ENCODE assay signal across 8 cellular contexts in genomic region chr9:128275198-128276007, GRCh38. TPM values are rescaled to one million over a fixed set of nuclear protein-coding genes. Genes with fewer than 3 reads are reported as not detected.
DNase-seq lines count a peak whose midpoint lies in the region; ATAC-seq, FAIRE-seq and TF ChIP-seq lines count a peak whose summit lies in the region.

A gene with protein sequence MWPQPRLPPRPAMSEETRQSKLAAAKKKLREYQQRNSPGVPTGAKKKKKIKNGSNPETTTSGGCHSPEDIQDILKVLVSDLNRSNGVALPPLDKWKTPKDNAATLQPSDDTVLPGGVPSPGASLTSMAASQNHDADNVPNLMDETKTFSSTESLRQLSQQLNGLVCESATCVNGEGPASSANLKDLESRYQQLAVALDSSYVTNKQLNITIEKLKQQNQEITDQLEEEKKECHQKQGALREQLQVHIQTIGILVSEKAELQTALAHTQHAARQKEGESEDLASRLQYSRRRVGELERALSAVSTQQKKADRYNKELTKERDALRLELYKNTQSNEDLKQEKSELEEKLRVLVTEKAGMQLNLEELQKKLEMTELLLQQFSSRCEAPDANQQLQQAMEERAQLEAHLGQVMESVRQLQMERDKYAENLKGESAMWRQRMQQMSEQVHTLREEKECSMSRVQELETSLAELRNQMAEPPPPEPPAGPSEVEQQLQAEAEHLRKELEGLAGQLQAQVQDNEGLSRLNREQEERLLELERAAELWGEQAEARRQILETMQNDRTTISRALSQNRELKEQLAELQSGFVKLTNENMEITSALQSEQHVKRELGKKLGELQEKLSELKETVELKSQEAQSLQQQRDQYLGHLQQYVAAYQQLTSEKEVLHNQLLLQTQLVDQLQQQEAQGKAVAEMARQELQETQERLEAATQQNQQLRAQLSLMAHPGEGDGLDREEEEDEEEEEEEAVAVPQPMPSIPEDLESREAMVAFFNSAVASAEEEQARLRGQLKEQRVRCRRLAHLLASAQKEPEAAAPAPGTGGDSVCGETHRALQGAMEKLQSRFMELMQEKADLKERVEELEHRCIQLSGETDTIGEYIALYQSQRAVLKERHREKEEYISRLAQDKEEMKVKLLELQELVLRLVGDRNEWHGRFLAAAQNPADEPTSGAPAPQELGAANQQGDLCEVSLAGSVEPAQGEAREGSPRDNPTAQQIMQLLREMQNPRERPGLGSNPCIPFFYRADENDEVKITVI (minus strand): TSS chr9:128276007. CDS start chr9:128275976, 31 bp downstream.

- peaks cover 62% of the 10 kb centered on the region for H3K79me2 ChIP-seq in astrocyte (ENCODE audit: insufficient read depth, low read length)

- no peaks in the 10 kb centered on the region for H3K27me3 ChIP-seq in astrocyte (ENCODE audit: insufficient read depth, low read length)

- peak; percentile 44 for ATAC-seq in GM21825 (IDR thresholded peaks at IDR 0.05; ENCODE audit: unreplicated experiment)

- peaks cover 3% of the 10 kb centered on the region for H3K27me3 Mint-ChIP-seq in activated CD4-positive, alpha-beta T cell treated with anti-CD3 and anti-CD28 coated beads, Interleukin-2, amount 10 ng/mL, durations not matched to agents 24 days and 14 days
- no peaks in the 10 kb centered on the region for H3K27me3 Mint-ChIP-seq in astrocyte (ENCODE audit: low read depth, unreplicated experiment)

- peak within 1 kb of the TSS; percentile 93 for H3K4me3 Mint-ChIP-seq in activated CD4-positive, alpha-beta T cell treated with anti-CD3 and anti-CD28 coated beads, Interleukin-2, amount 10 ng/mL, durations not matched to agents 24 days and 14 days
- H3K4me3 Mint-ChIP-seq in astrocyte (ENCODE audit: unreplicated experiment) = peak within 1 kb of the TSS; percentile 99

- peak within 1 kb of the TSS; percentile 100 for H3K9ac ChIP-seq in astrocyte (ENCODE audit: low read length)

- peak within 1 kb of the TSS; percentile 99 for H3K4me2 ChIP-seq in astrocyte (ENCODE audit: low read length)

- H3K36me3 Mint-ChIP-seq in activated CD4-positive, alpha-beta T cell treated with anti-CD3 and anti-CD28 coated beads, Interleukin-2, amount 10 ng/mL, durations not matched to agents 24 days and 14 days (ENCODE audit: low read depth) = peaks cover 30% of the 10 kb centered on the region
- H3K36me3 Mint-ChIP-seq in astrocyte (ENCODE audit: low read depth, unreplicated experiment) = peaks cover 8% of the 10 kb centered on the region

- peak within 1 kb of the TSS; percentile 79 for H2AFZ ChIP-seq in astrocyte (ENCODE audit: low read depth, low read length)

- no peak for TF ChIP-seq CTCF in astrocyte (IDR thresholded peaks at IDR 0.05; ENCODE audit: insufficient read depth, low read depth, low read length)
- TF ChIP-seq CTCF in retinal pigment epithelial cell (conservative IDR thresholded peaks at IDR 0.05; ENCODE audit: low read depth, low read length) = no peak

- intact Hi-C loops in activated CD4-positive, alpha-beta T cell treated with anti-CD3 and anti-CD28 coated beads, Interleukin-2, amount 10 ng/mL, durations not matched to agents 24 days and 14 days (cut with micrococcal nuclease) = loop anchor here (1.0 kb wide), 5 partner anchors 25 to 147 kb away; partner anchors contain the start of gene SLC27A4

- peaks cover 40% of the 10 kb centered on the region for H4K20me1 ChIP-seq in astrocyte (ENCODE audit: insufficient read depth, low read length)

- H3K36me3 ChIP-seq in KOPT-K1 (ENCODE audit: insufficient read depth, low read length) (peaks cover 16% of the 10 kb centered on the region), astrocyte (ENCODE audit: insufficient read depth, low read length) (peaks cover 21% of the 10 kb centered on the region)

- H3K4me3 ChIP-seq in astrocyte (ENCODE audit: insufficient read depth, low read depth, low read length) (peak within 1 kb of the TSS; percentile 92), retinal pigment epithelial cell (ENCODE audit: low read length) (peak within 1 kb of the TSS; percentile 94)

- peaks cover 45% of the 10 kb centered on the region for H3K4me1 Mint-ChIP-seq in activated CD4-positive, alpha-beta T cell treated with anti-CD3 and anti-CD28 coated beads, Interleukin-2, amount 10 ng/mL, durations not matched to agents 24 days and 14 days
- peaks cover 18% of the 10 kb centered on the region for H3K4me1 Mint-ChIP-seq in astrocyte (ENCODE audit: low read depth, unreplicated experiment)

- H3K27ac ChIP-seq in KOPT-K1 (ENCODE audit: low read depth, low read length, poor library complexity, severe bottlenecking) (peak within 1 kb of the TSS; percentile 71), astrocyte (ENCODE audit: low read depth, low read length) (peak within 1 kb of the TSS; percentile 97)

- H3K4me1 ChIP-seq in astrocyte (ENCODE audit: insufficient read depth, low read length) = peaks cover 15% of the 10 kb centered on the region

- FAIRE-seq in astrocyte (lab: Jason Lieb, UNC) = no peak

- DNase-seq in activated CD4-positive, alpha-beta T cell treated with anti-CD3 and anti-CD28 coated beads, Interleukin-2, amount 10 ng/mL, durations not matched to agents 24 days and 14 days = no peak
- DNase-seq in activated CD4-positive, alpha-beta T cell treated with anti-CD3 and anti-CD28 coated beads for 1 hour = no peak
- DNase-seq in astrocyte (ENCODE audit: low read depth) = peak; percentile 67
- DNase-seq in hepatic stellate cell (ENCODE audit: low spot score) = peak; percentile 76
- DNase-seq in retinal pigment epithelial cell (ENCODE audit: low read depth) = no peak
- DNase-seq in cerebellar nuclear complex (lab: John Stamatoyannopoulos, UW) = no peak

- no peaks in the 10 kb centered on the region for H3K9me3 Mint-ChIP-seq in activated CD4-positive, alpha-beta T cell treated with anti-CD3 and anti-CD28 coated beads, Interleukin-2, amount 10 ng/mL, durations not matched to agents 24 days and 14 days
- H3K9me3 Mint-ChIP-seq in astrocyte (ENCODE audit: unreplicated experiment) = no peaks in the 10 kb centered on the region

- H3K9me3 ChIP-seq in KOPT-K1 (ENCODE audit: insufficient read depth, low read length, poor library complexity, severe bottlenecking) (no peaks in the 10 kb centered on the region), astrocyte (ENCODE audit: insufficient read depth, low read depth, low read length) (no peaks in the 10 kb centered on the region)

- peak within 1 kb of the TSS; percentile 95 for H3K27ac Mint-ChIP-seq in activated CD4-positive, alpha-beta T cell treated with anti-CD3 and anti-CD28 coated beads, Interleukin-2, amount 10 ng/mL, durations not matched to agents 24 days and 14 days
- peak within 1 kb of the TSS; percentile 97 for H3K27ac Mint-ChIP-seq in astrocyte (ENCODE audit: unreplicated experiment)

RNA-seq across cellular contexts. Expression of the gene that starts here (rescaled TPM):
- total RNA-seq in activated CD4-positive, alpha-beta T cell treated with anti-CD3 and anti-CD28 coated beads, Interleukin-2, amount 10 ng/mL, durations not matched to agents 24 days and 14 days = 44.1 and 50.4 TPM in 2 replicates
- total RNA-seq in astrocyte = 105 and 117 TPM in 2 replicates

Comparison
In these comparisons a context has a peak if more than half of its experiments do, and no peak if none do; other contexts are left out.
1. DNase-seq: peak in astrocyte (single experiment) and hepatic stellate cell (single experiment); none in activated CD4-positive, alpha-beta T cell treated with anti-CD3 and anti-CD28 coated beads, Interleukin-2, amount 10 ng/mL, durations not matched to agents 24 days and 14 days (single experiment), activated CD4-positive, alpha-beta T cell treated with anti-CD3 and anti-CD28 coated beads for 1 hour (single experiment), retinal pigment epithelial cell (single experiment) and cerebellar nuclear complex (0 of 2).